Comparison of ENCODE assay signal across 10 cellular contexts in the genomic region with DNA sequence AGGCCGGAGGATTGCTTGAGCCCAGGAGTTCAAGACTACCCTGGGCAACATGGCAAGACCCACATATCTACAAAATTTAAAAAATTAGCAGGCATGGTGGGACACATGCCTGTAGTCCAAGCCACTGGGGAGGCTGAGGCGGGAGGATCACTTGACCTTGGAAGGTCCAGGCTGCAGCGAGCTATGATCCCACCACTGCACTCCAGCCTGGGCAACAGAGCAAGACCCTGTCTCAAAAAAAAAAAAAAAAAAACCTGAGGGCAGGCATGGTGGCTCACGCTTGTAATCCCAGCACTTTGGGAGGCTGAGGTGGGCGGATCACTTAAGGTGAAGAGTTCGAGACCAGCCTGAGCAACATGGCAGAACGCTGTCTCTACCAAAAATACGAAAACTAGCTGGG. TPM values are rescaled to one million over a fixed set of nuclear protein-coding genes. Genes with fewer than 3 reads are reported as not detected.
"Had no signal": no experiment of that assay in that cellular context is flagged by ENCODE, and none has a peak within 500 bp of the region (broad histone marks: within the 10 kb centered on the region; RNA-seq: fewer than 3 reads in every experiment).

No MANE protein-coding gene starts in this region.

RNA-seq across cellular contexts. Expression of gene CKM, which starts 13.4 kb away (rescaled TPM):
- total RNA-seq: naive thymus-derived CD8-positive, alpha-beta T cell; neural crest cell; omental fat pad; osteocyte; renal cortical epithelial cell; smooth muscle cell; suprapubic skin had no signal
- polyA plus RNA-seq: naive thymus-derived CD8-positive, alpha-beta T cell; smooth muscle cell had no signal

RNA-seq across cellular contexts. Expression of gene KLC3, which starts 31.2 kb away (rescaled TPM):
- total RNA-seq: naive thymus-derived CD8-positive, alpha-beta T cell; natural killer cell treated with Interleukin-12 subunit alpha and Interleukin-12 subunit beta and Interleukin-15 and Interleukin-18, amount 100 ng/mL, for 72 hours; neural crest cell; osteocyte; sigmoid colon; transverse colon had no signal
- polyA plus RNA-seq: naive thymus-derived CD8-positive, alpha-beta T cell had no signal
